In genomic region chr17:74217036-74217725, GRCh38 we compare ENCODE assay signal across 17 cellular contexts. TPM values are rescaled to one million over a fixed set of nuclear protein-coding genes. Genes with fewer than 3 reads are reported as not detected.
DNase-seq lines count a peak whose midpoint lies in the region; ATAC-seq, FAIRE-seq and TF ChIP-seq lines count a peak whose summit lies in the region.
"Had no signal": no experiment of that assay in that cellular context is flagged by ENCODE, and none has a peak within 500 bp of the region (broad histone marks: within the 10 kb centered on the region; RNA-seq: fewer than 3 reads in every experiment).

No MANE protein-coding gene starts in this region.

- peak overlapping the region in 4 of 11 experiments; percentile 7 to 41 (median 32); a peak in 3 of 22 replicates for H3K9ac ChIP-seq in BLaER1 treated with 17β-estradiol and CSF1 and Interleukin-3, amounts not matched to agents 10 nM and 100 nM
- no peak overlapping the region for H3K9ac ChIP-seq in kidney (ENCODE audit: low read length in 2 of 2)

- peaks cover 0 to 9% (median 1%) of the 10 kb centered on the region in 11 experiments; a peak in 9 of 22 replicates for H3K36me3 ChIP-seq in BLaER1 treated with 17β-estradiol and CSF1 and Interleukin-3, amounts not matched to agents 10 nM and 100 nM
- no peaks in the 10 kb centered on the region for H3K36me3 ChIP-seq in kidney (ENCODE audit: control insufficient read depth in 1 of 2, insufficient read depth in 2 of 2, low read length in 2 of 2)

- H3K36me3 Mint-ChIP-seq in dendritic cell treated with granulocyte-macrophage colony-stimulating factor and Interleukin-4, amounts not matched to agents 40 ng/mL and 50 ng/mL, for 4 days (ENCODE audit: low read depth) = peaks cover 90% of the 10 kb centered on the region
- H3K36me3 Mint-ChIP-seq in stimulated activated memory B cell treated with anti-CD40 and anti-IgM and Interleukin-4, amounts not matched to agents 10 μg/mL and 1 μg/mL and 100 μg/mL, for 72 hours = peaks cover 14% of the 10 kb centered on the region

- H3K4me3 ChIP-seq in BLaER1 treated with 17β-estradiol and CSF1 and Interleukin-3, amounts not matched to agents 10 nM and 100 nM = no peak overlapping the region
- H3K4me3 ChIP-seq in kidney (ENCODE audit: low read length in 2 of 2) = no peak overlapping the region
- H3K4me3 ChIP-seq: thoracic aorta had no signal

- peak; percentile 57 for DNase-seq in DMS153 (lab: John Stamatoyannopoulos, UW)
- DNase-seq in NCI-H510A treated with DMSO at 0.1 percent for 48 hours (lab: John Stamatoyannopoulos, UW) = peak; percentile 72
- no peak for DNase-seq in kidney
- no peak for DNase-seq in GM12891 (ENCODE audit: insufficient read length, low spot score)
- DNase-seq in NOMO-1 treated with DMSO at 0.1 percent for 48 hours (lab: John Stamatoyannopoulos, UW; ENCODE audit: unreplicated experiment) = no peak
- DNase-seq: activated B cell treated with CpG ODN at 0.5 μM for 24 hours; activated gamma-delta T cell; DND-41; immature natural killer cell; NCI-H2107; PC-3; stimulated activated CD4-positive, alpha-beta T cell treated with anti-CD3 and anti-CD28 coated beads, Interleukin-1b, Interleukin-23, amount 100 ng/mL, for 48 hours had no signal

- peaks cover 43 to 63% (median 50%) of the 10 kb centered on the region in 10 experiments for H3K4me1 ChIP-seq in BLaER1 treated with 17β-estradiol and CSF1 and Interleukin-3, amounts not matched to agents 10 nM and 100 nM
- peaks cover 0 to 8% of the 10 kb centered on the region in 2 donors for H3K4me1 ChIP-seq in kidney (ENCODE audit: control insufficient read depth in 1 of 2, insufficient read depth in 1 of 2, low read depth in 1 of 2, low read length in 2 of 2)

- H3K27ac Mint-ChIP-seq in dendritic cell treated with granulocyte-macrophage colony-stimulating factor and Interleukin-4, amounts not matched to agents 40 ng/mL and 50 ng/mL, for 4 days = peak overlapping the region; percentile 62
- no peak overlapping the region for H3K27ac Mint-ChIP-seq in stimulated activated memory B cell treated with anti-CD40 and anti-IgM and Interleukin-4, amounts not matched to agents 10 μg/mL and 1 μg/mL and 100 μg/mL, for 72 hours
- H3K27ac Mint-ChIP-seq: activated B cell treated with CpG ODN at 0.5 μM for 24 hours, immature natural killer cell had no signal

- H3K27me3 ChIP-seq in BLaER1 treated with 17β-estradiol and CSF1 and Interleukin-3, amounts not matched to agents 10 nM and 100 nM = no peaks in the 10 kb centered on the region; a peak in 1 of 22 replicates

- no peak for TF ChIP-seq POLR2A in GM12891 (IDR thresholded peaks at IDR 0.05; ENCODE audit: low read depth, low read length)

- intact Hi-C loops in dendritic cell treated with granulocyte-macrophage colony-stimulating factor and Interleukin-4, amounts not matched to agents 40 ng/mL and 50 ng/mL, for 4 days (cut with micrococcal nuclease) = no loop called here
- intact Hi-C loops in kidney (cut with DNase I) = no loop called here

- H3K4me3 Mint-ChIP-seq in dendritic cell treated with granulocyte-macrophage colony-stimulating factor and Interleukin-4, amounts not matched to agents 40 ng/mL and 50 ng/mL, for 4 days = no peak overlapping the region
- no peak overlapping the region for H3K4me3 Mint-ChIP-seq in stimulated activated memory B cell treated with anti-CD40 and anti-IgM and Interleukin-4, amounts not matched to agents 10 μg/mL and 1 μg/mL and 100 μg/mL, for 72 hours
- H3K4me3 Mint-ChIP-seq: activated B cell treated with CpG ODN at 0.5 μM for 24 hours, immature natural killer cell had no signal

- H3K4me1 Mint-ChIP-seq in dendritic cell treated with granulocyte-macrophage colony-stimulating factor and Interleukin-4, amounts not matched to agents 40 ng/mL and 50 ng/mL, for 4 days (ENCODE audit: low read depth) = peaks cover 75% of the 10 kb centered on the region
- H3K4me1 Mint-ChIP-seq in stimulated activated memory B cell treated with anti-CD40 and anti-IgM and Interleukin-4, amounts not matched to agents 10 μg/mL and 1 μg/mL and 100 μg/mL, for 72 hours = peaks cover 47% of the 10 kb centered on the region

- no peaks in the 10 kb centered on the region for H3K27me3 Mint-ChIP-seq in dendritic cell treated with granulocyte-macrophage colony-stimulating factor and Interleukin-4, amounts not matched to agents 40 ng/mL and 50 ng/mL, for 4 days
- H3K27me3 Mint-ChIP-seq in stimulated activated memory B cell treated with anti-CD40 and anti-IgM and Interleukin-4, amounts not matched to agents 10 μg/mL and 1 μg/mL and 100 μg/mL, for 72 hours = no peaks in the 10 kb centered on the region
- H3K27me3 Mint-ChIP-seq: activated B cell treated with CpG ODN at 0.5 μM for 24 hours had no signal

- H3K27ac ChIP-seq in BLaER1 treated with 17β-estradiol and CSF1 and Interleukin-3, amounts not matched to agents 10 nM and 100 nM = peak overlapping the region in 5 of 11 experiments; percentile 13 to 45 (median 24); a peak in 5 of 22 replicates
- H3K27ac ChIP-seq in kidney (ENCODE audit: low read depth in 2 of 2, low read length in 2 of 2) = no peak overlapping the region
- H3K27ac ChIP-seq: thoracic aorta had no signal

- no peaks in the 10 kb centered on the region for H3K9me3 Mint-ChIP-seq in dendritic cell treated with granulocyte-macrophage colony-stimulating factor and Interleukin-4, amounts not matched to agents 40 ng/mL and 50 ng/mL, for 4 days
- H3K9me3 Mint-ChIP-seq in stimulated activated memory B cell treated with anti-CD40 and anti-IgM and Interleukin-4, amounts not matched to agents 10 μg/mL and 1 μg/mL and 100 μg/mL, for 72 hours = peaks cover 3% of the 10 kb centered on the region
- H3K9me3 Mint-ChIP-seq: immature natural killer cell had no signal

- H3K9me3 ChIP-seq in BLaER1 treated with 17β-estradiol and CSF1 and Interleukin-3, amounts not matched to agents 10 nM and 100 nM (replicated peaks in 1 of 11) = no peaks in the 10 kb centered on the region
- H3K9me3 ChIP-seq in kidney (ENCODE audit: control insufficient read depth in 1 of 2, low read length in 2 of 2) = no peaks in the 10 kb centered on the region
- H3K9me3 ChIP-seq: thoracic aorta had no signal

- no peak for TF ChIP-seq CTCF in kidney (IDR thresholded peaks at IDR 0.05; ENCODE audit: borderline replicate concordance, extremely low read depth, insufficient read depth)

- ATAC-seq in stimulated activated memory B cell treated with anti-CD40 and anti-IgM and Interleukin-4, amounts not matched to agents 10 μg/mL and 1 μg/mL and 100 μg/mL, for 72 hours = no peak
- ATAC-seq: PC-3 had no signal

- FAIRE-seq in kidney (lab: Jason Lieb, UNC) = no peak
- FAIRE-seq in GM12891 (lab: Jason Lieb, UNC) = no peak

- H3K4me2 ChIP-seq in BLaER1 treated with 17β-estradiol and CSF1 and Interleukin-3, amounts not matched to agents 10 nM and 100 nM = peak overlapping the region; percentile 90 to 100 (median 96)

- peaks cover 25 to 78% (median 55%) of the 10 kb centered on the region in 11 experiments; a peak in 19 of 22 replicates for H4K20me1 ChIP-seq in BLaER1 treated with 17β-estradiol and CSF1 and Interleukin-3, amounts not matched to agents 10 nM and 100 nM

TF ChIP-seq in GM12891, 5 proteins besides CTCF, POLR2A, EP300 and RAD21:
- TF ChIP-seq TAF1 (IDR thresholded peaks at IDR 0.05; ENCODE audit: low read depth, low read length) (no peak), SPI1 (IDR thresholded peaks at IDR 0.05; ENCODE audit: low read depth, low read length) (no peak), PAX5 (IDR thresholded peaks at IDR 0.05; ENCODE audit: insufficient read depth, low read length, severe bottlenecking) (no peak), POU2F2 (IDR thresholded peaks at IDR 0.05; ENCODE audit: low read depth, low read length) (no peak), POLR2AphosphoS5 (IDR thresholded peaks at IDR 0.05; ENCODE audit: low read depth, low read length) (no peak)

RNA-seq across cellular contexts. Expression of gene TTYH2, which starts 3.8 kb away (rescaled TPM):
- 7.1 TPM for total RNA-seq in kidney
- 2.4 TPM for polyA plus RNA-seq in kidney (ENCODE audit: insufficient read depth, low read depth, low replicate concordance)
- polyA plus RNA-seq in GM12891 (2012; ENCODE audit: low read depth, missing spikeins) = 2.6 TPM

RNA-seq across cellular contexts. Expression of gene RPL38, which starts 13.7 kb away (rescaled TPM):
- total RNA-seq in kidney = 664 TPM
- polyA plus RNA-seq in kidney (ENCODE audit: insufficient read depth, low read depth, low replicate concordance) = 1,966 TPM
- 5,694 TPM for polyA plus RNA-seq in GM12891 (2012; ENCODE audit: low read depth, missing spikeins)

RNA-seq across cellular contexts. Expression of gene DNAI2, which starts 56.9 kb away (rescaled TPM):
- total RNA-seq in kidney = 0.22 TPM
- polyA plus RNA-seq in kidney (ENCODE audit: insufficient read depth, low read depth, low replicate concordance) = not detected
- 0.33 TPM for polyA plus RNA-seq in GM12891 (2012; ENCODE audit: low read depth, missing spikeins)
- total RNA-seq: activated B cell treated with CpG ODN at 0.5 μM for 24 hours, glomerular endothelial cell, PC-3, thoracic aorta had no signal

Comparison
In these comparisons a context has a peak if more than half of its experiments do, and no peak if none do; other contexts are left out.
1. DNase-seq: peak in DMS153 (single experiment) and NCI-H510A treated with DMSO at 0.1 percent for 48 hours (single experiment); none in kidney (single experiment), GM12891 (single experiment) and NOMO-1 treated with DMSO at 0.1 percent for 48 hours (single experiment).